ENCODE assay signal across 7 cellular contexts in genomic region chr2:175251425-175252041, GRCh38.
A peak's percentile ranks its signal among the peaks of the same experiment; 100 is the strongest.
DNase-seq lines count a peak whose midpoint lies in the region; ATAC-seq, FAIRE-seq and TF ChIP-seq lines count a peak whose summit lies in the region.

No MANE protein-coding gene starts in this region.

- no peak for FAIRE-seq in HTR-8/SVneo (lab: Jason Lieb, UNC)

- H3K27ac ChIP-seq in DND-41 (ENCODE audit: low read length) (no peak overlapping the region), RWPE2 (ENCODE audit: poor library complexity, severe bottlenecking) (no peak overlapping the region), sigmoid colon (no peak overlapping the region)

- WGBS in sigmoid colon, 2 donors: 11 to 27% methylated on average over 5 of the region's 5 CpGs

- H2AFZ ChIP-seq in DND-41 (ENCODE audit: low read depth, low read length): no peak overlapping the region

- no peak overlapping the region for H3K4me2 ChIP-seq in DND-41 (ENCODE audit: insufficient read depth, low read length)

- H3K4me1 ChIP-seq in DND-41 (ENCODE audit: insufficient read depth, low read length): no peaks in the 10 kb centered on the region
- no peaks in the 10 kb centered on the region for H3K4me1 ChIP-seq in RWPE2 (ENCODE audit: insufficient read depth, poor library complexity, severe bottlenecking)
- H3K4me1 ChIP-seq in sigmoid colon: no peaks in the 10 kb centered on the region

- TF ChIP-seq EP300 in sigmoid colon (IDR thresholded peaks at IDR 0.05): no peak

- DNase-seq in DND-41: peak; percentile 24
- peak; percentile 26 for DNase-seq in HTR-8/SVneo (ENCODE audit: insufficient read length, low spot score)
- no peak for DNase-seq in RWPE2 (ENCODE audit: low spot score)
- peak; percentile 65 for DNase-seq in fibroblast of peridontal ligament (ENCODE audit: extremely low read depth)
- DNase-seq in sigmoid colon: no peak
- no peak for DNase-seq in left colon

- H3K27me3 ChIP-seq in DND-41 (ENCODE audit: insufficient read depth, low read length, poor library complexity): no peaks in the 10 kb centered on the region
- peaks cover 10% of the 10 kb centered on the region for H3K27me3 ChIP-seq in RWPE2 (ENCODE audit: insufficient read depth, poor library complexity, severe bottlenecking)
- H3K27me3 ChIP-seq in sigmoid colon: no peaks in the 10 kb centered on the region

- H3K9ac ChIP-seq in DND-41 (ENCODE audit: low read depth, low read length): no peak overlapping the region

- no peak for TF ChIP-seq POLR2A in sigmoid colon (IDR thresholded peaks at IDR 0.05)

- H4K20me1 ChIP-seq in DND-41 (ENCODE audit: insufficient read depth, low read length): no peaks in the 10 kb centered on the region

- H3K4me3 ChIP-seq in DND-41 (ENCODE audit: low read depth in 1 of 2, low read length in 2 of 2) (no peak overlapping the region), RWPE2 (ENCODE audit: severe bottlenecking) (no peak overlapping the region), sigmoid colon (no peak overlapping the region)

- H3K9me3 ChIP-seq in DND-41 (ENCODE audit: insufficient read depth, low read length, severe bottlenecking): no peaks in the 10 kb centered on the region
- H3K9me3 ChIP-seq in RWPE2 (ENCODE audit: severe bottlenecking): no peaks in the 10 kb centered on the region
- no peaks in the 10 kb centered on the region for H3K9me3 ChIP-seq in sigmoid colon

- H3K36me3 ChIP-seq in DND-41 (ENCODE audit: insufficient read depth, low read length) (no peaks in the 10 kb centered on the region), RWPE2 (ENCODE audit: low read depth) (no peaks in the 10 kb centered on the region), sigmoid colon (no peaks in the 10 kb centered on the region)

- intact Hi-C loops in sigmoid colon (cut with DNase I): loop anchor here (5.0 kb wide), 1 partner anchor 846 kb away; the partner anchor contains the start of gene HOXD12
- intact Hi-C loops in left colon (cut with DNase I, micrococcal nuclease): no loop called here

- H3K79me2 ChIP-seq in DND-41 (ENCODE audit: insufficient read depth, low read length): no peaks in the 10 kb centered on the region

- peak; percentile 78 for TF ChIP-seq CTCF in DND-41 (IDR thresholded peaks at IDR 0.05; ENCODE audit: borderline replicate concordance, extremely low read depth, low read length, poor library complexity, severe bottlenecking)
- peak; percentile 85 for TF ChIP-seq CTCF in RWPE2 (IDR thresholded peaks at IDR 0.05; ENCODE audit: poor library complexity, severe bottlenecking)
- TF ChIP-seq CTCF in sigmoid colon (IDR thresholded peaks at IDR 0.05): peak in 3 of 4 experiments; percentile 26 to 53 (median 44)

- peak; percentile 66; the same call in 2 of the 3 replicates for ATAC-seq in DND-41 (ENCODE audit: insufficient read depth, low read depth)
- ATAC-seq in RWPE2 (ENCODE audit: low read depth): no peak; the same call in 2 of the 3 replicates
- ATAC-seq in HG03460 (IDR thresholded peaks at IDR 0.05; ENCODE audit: unreplicated experiment): no peak
- ATAC-seq in left colon: no peak

Comparison
In these comparisons a context has a peak if more than half of its experiments do, and no peak if none do; other contexts are left out.
1. DNase-seq: peak in DND-41 (single experiment), HTR-8/SVneo (single experiment) and fibroblast of peridontal ligament (single experiment); none in RWPE2 (single experiment), sigmoid colon (single experiment) and left colon (0 of 2).
2. Peak in every context shown above with its lines, with median percentiles within 50 percentile points of each other: CTCF ChIP-seq.